1 cellular context compared by ENCODE assay signal in the genomic region with DNA sequence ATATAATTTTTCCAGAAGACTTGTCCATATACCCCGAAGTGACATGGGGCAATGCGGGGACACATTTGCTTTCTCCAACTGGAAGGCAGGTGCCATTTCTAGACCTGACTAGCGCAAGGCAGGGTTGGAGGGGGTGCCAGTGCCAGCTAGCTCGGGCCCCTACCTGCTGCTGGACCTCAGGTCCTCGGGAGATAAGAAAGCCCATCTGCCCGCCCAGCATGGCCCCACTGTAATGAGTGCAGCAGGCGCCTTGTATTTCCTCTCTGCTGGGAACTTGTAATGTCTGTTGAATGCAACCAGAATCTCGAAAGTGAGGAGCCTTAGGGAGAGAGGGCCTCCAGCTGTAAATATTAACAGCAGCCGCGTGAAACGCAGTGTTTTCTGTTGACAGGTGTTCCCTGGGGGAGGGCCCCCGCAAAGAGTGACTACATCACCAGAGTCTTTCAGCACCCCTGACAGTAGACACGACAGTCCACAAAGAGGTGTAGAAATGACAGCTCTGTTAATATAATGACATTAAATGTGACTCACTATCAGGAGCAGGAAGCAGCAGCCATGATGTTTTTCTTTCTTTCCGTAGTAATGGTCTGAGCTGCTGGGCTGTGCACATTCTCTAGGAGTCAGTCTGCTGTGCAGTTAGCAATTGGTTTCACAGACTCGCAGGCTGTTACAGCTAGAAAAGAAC.
TF ChIP-seq lines count a peak whose summit lies in the region.

No MANE protein-coding gene starts in this region.

TF ChIP-seq in endothelial cell of umbilical vein, 7 proteins besides CTCF, POLR2A, EP300 and RAD21 (continued from another document):
- TF ChIP-seq GATA2 (IDR thresholded peaks at IDR 0.05; ENCODE audit: insufficient read depth, insufficient read length, low read depth, low read length): no peak
- TF ChIP-seq MYC (IDR thresholded peaks at IDR 0.05; ENCODE audit: low read depth, low read length): no peak
